ENCODE assay signal across 31 cellular contexts in the genomic region with DNA sequence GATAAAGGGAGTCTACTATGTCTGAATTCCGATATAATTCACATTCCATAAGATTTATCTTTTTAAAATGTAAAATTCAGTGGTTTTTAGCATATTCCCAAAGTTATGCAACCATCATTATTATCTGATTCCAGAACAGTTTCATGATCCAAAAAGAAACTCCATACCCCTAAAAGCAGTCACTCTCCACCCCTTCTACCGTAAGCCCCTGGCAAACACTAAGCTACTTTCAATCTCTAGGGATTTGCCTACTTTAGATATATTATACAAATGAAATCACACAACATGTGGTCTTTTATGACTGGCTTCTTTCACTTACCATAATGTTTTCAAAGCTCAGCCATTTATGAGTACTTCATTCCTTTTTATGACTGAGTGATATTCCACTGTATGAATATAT.
"Had no signal": no experiment of that assay in that cellular context is flagged by ENCODE, and none has a peak within 500 bp of the region (broad histone marks: within the 10 kb centered on the region; RNA-seq: fewer than 3 reads in every experiment).

No MANE protein-coding gene starts in this region.

- H3K27ac Mint-ChIP-seq: activated CD4-positive, alpha-beta memory T cell treated with anti-CD3 and anti-CD28 coated beads, Interleukin-2, amount 10 ng/mL, durations not matched to agents 7 days and 5 days; activated CD4-positive, alpha-beta T cell treated with anti-CD3 and anti-CD28 coated beads for 36 hours; activated CD4-positive, alpha-beta T cell treated with anti-CD3 and anti-CD28 coated beads, Interleukin-2, amount 10 ng/mL, durations not matched to agents 7 days and 5 days; activated naive CD4-positive, alpha-beta T cell treated with anti-CD3 and anti-CD28 coated beads, Interleukin-2, amount 10 ng/mL, durations not matched to agents 7 days and 5 days; activated naive CD4-positive, alpha-beta T cell treated with anti-CD3 and anti-CD28 coated beads, Interleukin-2, amount 50 U/mL, for 72 hours; activated naive CD8-positive, alpha-beta T cell treated with anti-CD3 and anti-CD28 coated beads, Interleukin-2, amount 10 ng/mL, durations not matched to agents 7 days and 5 days; activated T-cell treated with anti-CD3 and anti-CD28 coated beads, Interleukin-2, amount 50 U/mL, for 24 hours; activated T-cell treated with anti-CD3 and anti-CD28 coated beads, Interleukin-2, amount 50 U/mL, for 72 hours; dendritic cell treated with granulocyte-macrophage colony-stimulating factor and Interleukin-4, amounts not matched to agents 40 ng/mL and 50 ng/mL, for 4 days; endodermal cell; T-helper 17 cell had no signal

- H3K4me3 ChIP-seq: coronary artery, dorsolateral prefrontal cortex, gastrocnemius medialis, heart left ventricle had no signal

- H3K27ac ChIP-seq: brain microvascular endothelial cell, coronary artery, dorsolateral prefrontal cortex, foreskin keratinocyte, gastrocnemius medialis, heart left ventricle had no signal

- H3K36me3 ChIP-seq: brain microvascular endothelial cell, gastrocnemius medialis, heart left ventricle had no signal

- H3K9me3 Mint-ChIP-seq: activated CD4-positive, alpha-beta memory T cell treated with anti-CD3 and anti-CD28 coated beads, Interleukin-2, amount 10 ng/mL, durations not matched to agents 7 days and 5 days; activated CD4-positive, alpha-beta T cell treated with anti-CD3 and anti-CD28 coated beads, Interleukin-2, amount 10 ng/mL, durations not matched to agents 7 days and 5 days; activated naive CD4-positive, alpha-beta T cell treated with anti-CD3 and anti-CD28 coated beads, Interleukin-2, amount 10 ng/mL, durations not matched to agents 7 days and 5 days had no signal

- H3K4me1 ChIP-seq: foreskin keratinocyte, gastrocnemius medialis, heart left ventricle had no signal

- H3K27me3 Mint-ChIP-seq: activated naive CD4-positive, alpha-beta T cell treated with anti-CD3 and anti-CD28 coated beads, Interleukin-2, amount 10 ng/mL, durations not matched to agents 7 days and 5 days; central memory CD8-positive, alpha-beta T cell; dendritic cell treated with granulocyte-macrophage colony-stimulating factor and Interleukin-4, amounts not matched to agents 40 ng/mL and 50 ng/mL, for 4 days had no signal

- DNase-seq: activated CD4-positive, alpha-beta memory T cell treated with anti-CD3 and anti-CD28 coated beads, Interleukin-2, amount 10 ng/mL, durations not matched to agents 7 days and 5 days; activated CD4-positive, alpha-beta T cell treated with anti-CD3 and anti-CD28 coated beads for 36 hours; activated CD4-positive, alpha-beta T cell treated with anti-CD3 and anti-CD28 coated beads, Interleukin-2, amount 10 ng/mL, durations not matched to agents 7 days and 5 days; activated CD4-positive, alpha-beta T cell treated with anti-CD3 and anti-CD28 coated beads, Interleukin-2, amount 50 U/mL, for 4 hours; activated CD4-positive, CD25-positive, alpha-beta regulatory T cell; activated CD4-positive, CD25-positive, alpha-beta regulatory T cell treated with anti-CD3 and anti-CD28 coated beads, Interleukin-2, amount 50 U/mL, for 72 hours; activated CD8-positive, alpha-beta memory T cell treated with anti-CD3 and anti-CD28 coated beads, Interleukin-2, amount 50 U/mL, for 48 hours; activated gamma-delta T cell; activated naive CD4-positive, alpha-beta T cell; activated naive CD4-positive, alpha-beta T cell treated with anti-CD3 and anti-CD28 coated beads, Interleukin-2, amount 10 ng/mL, durations not matched to agents 7 days and 5 days; activated naive CD8-positive, alpha-beta T cell treated with anti-CD3 and anti-CD28 coated beads, Interleukin-2, amount 10 ng/mL, durations not matched to agents 7 days and 5 days; activated T-cell treated with anti-CD3 and anti-CD28 coated beads for 4 hours; activated T-cell treated with anti-CD3 and anti-CD28 coated beads, Interleukin-2, amount 50 U/mL, for 24 hours; activated T-cell treated with anti-CD3 and anti-CD28 coated beads, Interleukin-2, amount 50 U/mL, for 72 hours; amniotic stem cell; anterior cingulate cortex; brain microvascular endothelial cell; dorsolateral prefrontal cortex; effector memory CD4-positive, alpha-beta T cell; endodermal cell; foreskin keratinocyte; gastrocnemius medialis; glutamatergic neuron; heart left ventricle; T-helper 1 cell; T-helper 17 cell had no signal

- ATAC-seq: activated CD4-positive, alpha-beta T cell treated with anti-CD3 and anti-CD28 coated beads for 36 hours; activated naive CD4-positive, alpha-beta T cell treated with anti-CD3 and anti-CD28 coated beads, Interleukin-2, amount 50 U/mL, for 72 hours; activated T-cell treated with anti-CD3 and anti-CD28 coated beads, Interleukin-2, amount 50 U/mL, for 72 hours; esophagus mucosa; foreskin keratinocyte; gastrocnemius medialis; heart left ventricle; T-helper 17 cell had no signal

- H3K36me3 Mint-ChIP-seq: activated naive CD4-positive, alpha-beta T cell treated with anti-CD3 and anti-CD28 coated beads, Interleukin-2, amount 10 ng/mL, durations not matched to agents 7 days and 5 days; activated naive CD4-positive, alpha-beta T cell treated with anti-CD3 and anti-CD28 coated beads, Interleukin-2, amount 50 U/mL, for 72 hours; activated naive CD8-positive, alpha-beta T cell treated with anti-CD3 and anti-CD28 coated beads, Interleukin-2, amount 10 ng/mL, durations not matched to agents 7 days and 5 days had no signal

- H3K4me1 Mint-ChIP-seq: activated CD4-positive, alpha-beta memory T cell treated with anti-CD3 and anti-CD28 coated beads, Interleukin-2, amount 10 ng/mL, durations not matched to agents 7 days and 5 days; activated CD4-positive, alpha-beta T cell treated with anti-CD3 and anti-CD28 coated beads for 36 hours; activated CD4-positive, alpha-beta T cell treated with anti-CD3 and anti-CD28 coated beads, Interleukin-2, amount 10 ng/mL, durations not matched to agents 7 days and 5 days; activated naive CD4-positive, alpha-beta T cell treated with anti-CD3 and anti-CD28 coated beads, Interleukin-2, amount 10 ng/mL, durations not matched to agents 7 days and 5 days; activated naive CD8-positive, alpha-beta T cell treated with anti-CD3 and anti-CD28 coated beads, Interleukin-2, amount 10 ng/mL, durations not matched to agents 7 days and 5 days; central memory CD8-positive, alpha-beta T cell; endodermal cell; T-helper 17 cell had no signal

- H3K4me3 Mint-ChIP-seq: activated CD4-positive, alpha-beta memory T cell treated with anti-CD3 and anti-CD28 coated beads, Interleukin-2, amount 10 ng/mL, durations not matched to agents 7 days and 5 days; activated CD4-positive, alpha-beta T cell treated with anti-CD3 and anti-CD28 coated beads for 36 hours; activated CD4-positive, alpha-beta T cell treated with anti-CD3 and anti-CD28 coated beads, Interleukin-2, amount 10 ng/mL, durations not matched to agents 7 days and 5 days; activated naive CD4-positive, alpha-beta T cell treated with anti-CD3 and anti-CD28 coated beads, Interleukin-2, amount 10 ng/mL, durations not matched to agents 7 days and 5 days; activated naive CD8-positive, alpha-beta T cell treated with anti-CD3 and anti-CD28 coated beads, Interleukin-2, amount 10 ng/mL, durations not matched to agents 7 days and 5 days; activated T-cell treated with anti-CD3 and anti-CD28 coated beads, Interleukin-2, amount 50 U/mL, for 24 hours; activated T-cell treated with anti-CD3 and anti-CD28 coated beads, Interleukin-2, amount 50 U/mL, for 72 hours; central memory CD8-positive, alpha-beta T cell; dendritic cell treated with granulocyte-macrophage colony-stimulating factor and Interleukin-4, amounts not matched to agents 40 ng/mL and 50 ng/mL, for 4 days; endodermal cell; T-helper 17 cell had no signal

- H3K9me3 ChIP-seq: gastrocnemius medialis had no signal

- H3K27me3 ChIP-seq: brain microvascular endothelial cell, dorsolateral prefrontal cortex, foreskin keratinocyte, gastrocnemius medialis, heart left ventricle had no signal
